ENCODE assay signal across 1 cellular context in genomic region chr22:21896951-21897513, GRCh38.
A peak's percentile ranks its signal among the peaks of the same experiment; 100 is the strongest.
TF ChIP-seq lines count a peak whose summit lies in the region.

No MANE protein-coding gene starts in this region.

TF ChIP-seq in K562, 482 proteins besides CTCF, POLR2A, EP300 and RAD21 (continued from another document):
- TF ChIP-seq HNRNPLL (IDR thresholded peaks at IDR 0.05; ENCODE audit: low read depth, low read length, poor library complexity, severe bottlenecking) (no peak), ZNF134 (CRISPR knock-in tag; conservative IDR thresholded peaks at IDR 0.05) (no peak), CBX5 (IDR thresholded peaks at IDR 0.05; ENCODE audit: borderline replicate concordance, low read depth) (no peak), CBX3 (IDR thresholded peaks at IDR 0.05; ENCODE audit: borderline replicate concordance in 1 of 2, low read length in 2 of 2) (no peak), LARP7 (IDR thresholded peaks at IDR 0.05) (no peak), SNAPC5 (CRISPR knock-in tag; IDR thresholded peaks at IDR 0.05) (no peak), ETV1 (tag; conservative IDR thresholded peaks at IDR 0.05; ENCODE audit: low read depth) (no peak; the same call in 1 of the 2 replicates), ZNF785 (CRISPR knock-in tag; IDR thresholded peaks at IDR 0.05) (0 out of 2 replicates have a peak, but pooled peaks have one; percentile 41), CXXC5 (CRISPR knock-in tag; IDR thresholded peaks at IDR 0.05) (peak; percentile 24; the same call in 1 of the 2 replicates), ZBTB43 (CRISPR knock-in tag; IDR thresholded peaks at IDR 0.05) (0 out of 2 replicates have a peak, but pooled peaks have one; percentile 27), NR4A1 (CRISPR knock-in tag; IDR thresholded peaks at IDR 0.05) (peak; percentile 11; the same call in 1 of the 2 replicates), NR4A1 (tag; IDR thresholded peaks at IDR 0.05) (no peak), ZNF41 (CRISPR knock-in tag; conservative IDR thresholded peaks at IDR 0.05) (0 out of 2 replicates have a peak, but pooled peaks have one; percentile 18), RREB1 (CRISPR knock-in tag; IDR thresholded peaks at IDR 0.05) (0 out of 2 replicates have a peak, but pooled peaks have one; percentile 59), SFPQ (IDR thresholded peaks at IDR 0.05; ENCODE audit: low read depth, low read length) (no peak), ATF7 (IDR thresholded peaks at IDR 0.05) (no peak), PHB (CRISPR knock-in tag; IDR thresholded peaks at IDR 0.05) (peak; percentile 31; the same call in 1 of the 2 replicates), ZNF311 (CRISPR knock-in tag; IDR thresholded peaks at IDR 0.05) (no peak), VEZF1 (CRISPR knock-in tag; IDR thresholded peaks at IDR 0.05) (no peak), NRF1 (conservative IDR thresholded peaks at IDR 0.05 in 1 of 2, IDR thresholded peaks at IDR 0.05 in 1 of 2) (no peak), CBX8 (IDR thresholded peaks at IDR 0.05; ENCODE audit: borderline replicate concordance, extremely low read depth, low read depth, low read length, poor library complexity, severe bottlenecking) (peak; percentile 14), ZNF778 (CRISPR knock-in tag; IDR thresholded peaks at IDR 0.05) (0 out of 2 replicates have a peak, but pooled peaks have one; percentile 69), ZNF140 (CRISPR knock-in tag; IDR thresholded peaks at IDR 0.05) (peak; percentile 56; the same call in 1 of the 2 replicates), LCOR (CRISPR knock-in tag; IDR thresholded peaks at IDR 0.05) (no peak), SRSF9 (IDR thresholded peaks at IDR 0.05; ENCODE audit: borderline replicate concordance, low read depth, low read length) (no peak), ILK (tag; IDR thresholded peaks at IDR 0.05; ENCODE audit: borderline replicate concordance, low read depth) (no peak), NR2F6 (CRISPR knock-in tag; IDR thresholded peaks at IDR 0.05) (0 out of 2 replicates have a peak, but pooled peaks have one; percentile 26), ZNF583 (CRISPR knock-in tag; IDR thresholded peaks at IDR 0.05) (0 out of 2 replicates have a peak, but pooled peaks have one; percentile 77), FOXJ3 (CRISPR knock-in tag; IDR thresholded peaks at IDR 0.05) (no peak), EHMT2 (IDR thresholded peaks at IDR 0.05) (no peak)
- TF ChIP-seq, protein P1, sequence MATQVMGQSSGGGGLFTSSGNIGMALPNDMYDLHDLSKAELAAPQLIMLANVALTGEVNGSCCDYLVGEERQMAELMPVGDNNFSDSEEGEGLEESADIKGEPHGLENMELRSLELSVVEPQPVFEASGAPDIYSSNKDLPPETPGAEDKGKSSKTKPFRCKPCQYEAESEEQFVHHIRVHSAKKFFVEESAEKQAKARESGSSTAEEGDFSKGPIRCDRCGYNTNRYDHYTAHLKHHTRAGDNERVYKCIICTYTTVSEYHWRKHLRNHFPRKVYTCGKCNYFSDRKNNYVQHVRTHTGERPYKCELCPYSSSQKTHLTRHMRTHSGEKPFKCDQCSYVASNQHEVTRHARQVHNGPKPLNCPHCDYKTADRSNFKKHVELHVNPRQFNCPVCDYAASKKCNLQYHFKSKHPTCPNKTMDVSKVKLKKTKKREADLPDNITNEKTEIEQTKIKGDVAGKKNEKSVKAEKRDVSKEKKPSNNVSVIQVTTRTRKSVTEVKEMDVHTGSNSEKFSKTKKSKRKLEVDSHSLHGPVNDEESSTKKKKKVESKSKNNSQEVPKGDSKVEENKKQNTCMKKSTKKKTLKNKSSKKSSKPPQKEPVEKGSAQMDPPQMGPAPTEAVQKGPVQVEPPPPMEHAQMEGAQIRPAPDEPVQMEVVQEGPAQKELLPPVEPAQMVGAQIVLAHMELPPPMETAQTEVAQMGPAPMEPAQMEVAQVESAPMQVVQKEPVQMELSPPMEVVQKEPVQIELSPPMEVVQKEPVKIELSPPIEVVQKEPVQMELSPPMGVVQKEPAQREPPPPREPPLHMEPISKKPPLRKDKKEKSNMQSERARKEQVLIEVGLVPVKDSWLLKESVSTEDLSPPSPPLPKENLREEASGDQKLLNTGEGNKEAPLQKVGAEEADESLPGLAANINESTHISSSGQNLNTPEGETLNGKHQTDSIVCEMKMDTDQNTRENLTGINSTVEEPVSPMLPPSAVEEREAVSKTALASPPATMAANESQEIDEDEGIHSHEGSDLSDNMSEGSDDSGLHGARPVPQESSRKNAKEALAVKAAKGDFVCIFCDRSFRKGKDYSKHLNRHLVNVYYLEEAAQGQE (CRISPR knock-in tag; IDR thresholded peaks at IDR 0.05; ENCODE audit: low read depth) = no peak
- TF ChIP-seq, protein P2, sequence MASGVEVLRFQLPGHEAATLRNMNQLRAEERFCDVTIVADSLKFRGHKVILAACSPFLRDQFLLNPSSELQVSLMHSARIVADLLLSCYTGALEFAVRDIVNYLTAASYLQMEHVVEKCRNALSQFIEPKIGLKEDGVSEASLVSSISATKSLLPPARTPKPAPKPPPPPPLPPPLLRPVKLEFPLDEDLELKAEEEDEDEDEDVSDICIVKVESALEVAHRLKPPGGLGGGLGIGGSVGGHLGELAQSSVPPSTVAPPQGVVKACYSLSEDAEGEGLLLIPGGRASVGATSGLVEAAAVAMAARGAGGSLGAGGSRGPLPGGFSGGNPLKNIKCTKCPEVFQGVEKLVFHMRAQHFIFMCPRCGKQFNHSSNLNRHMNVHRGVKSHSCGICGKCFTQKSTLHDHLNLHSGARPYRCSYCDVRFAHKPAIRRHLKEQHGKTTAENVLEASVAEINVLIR (CRISPR knock-in tag; IDR thresholded peaks at IDR 0.05) = 0 out of 2 replicates have a peak, but pooled peaks have one; percentile 30
- TF ChIP-seq, protein P3, sequence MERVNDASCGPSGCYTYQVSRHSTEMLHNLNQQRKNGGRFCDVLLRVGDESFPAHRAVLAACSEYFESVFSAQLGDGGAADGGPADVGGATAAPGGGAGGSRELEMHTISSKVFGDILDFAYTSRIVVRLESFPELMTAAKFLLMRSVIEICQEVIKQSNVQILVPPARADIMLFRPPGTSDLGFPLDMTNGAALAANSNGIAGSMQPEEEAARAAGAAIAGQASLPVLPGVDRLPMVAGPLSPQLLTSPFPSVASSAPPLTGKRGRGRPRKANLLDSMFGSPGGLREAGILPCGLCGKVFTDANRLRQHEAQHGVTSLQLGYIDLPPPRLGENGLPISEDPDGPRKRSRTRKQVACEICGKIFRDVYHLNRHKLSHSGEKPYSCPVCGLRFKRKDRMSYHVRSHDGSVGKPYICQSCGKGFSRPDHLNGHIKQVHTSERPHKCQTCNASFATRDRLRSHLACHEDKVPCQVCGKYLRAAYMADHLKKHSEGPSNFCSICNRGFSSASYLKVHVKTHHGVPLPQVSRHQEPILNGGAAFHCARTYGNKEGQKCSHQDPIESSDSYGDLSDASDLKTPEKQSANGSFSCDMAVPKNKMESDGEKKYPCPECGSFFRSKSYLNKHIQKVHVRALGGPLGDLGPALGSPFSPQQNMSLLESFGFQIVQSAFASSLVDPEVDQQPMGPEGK (CRISPR knock-in tag; IDR thresholded peaks at IDR 0.05; ENCODE audit: borderline replicate concordance) = no peak
- TF ChIP-seq, protein P4, sequence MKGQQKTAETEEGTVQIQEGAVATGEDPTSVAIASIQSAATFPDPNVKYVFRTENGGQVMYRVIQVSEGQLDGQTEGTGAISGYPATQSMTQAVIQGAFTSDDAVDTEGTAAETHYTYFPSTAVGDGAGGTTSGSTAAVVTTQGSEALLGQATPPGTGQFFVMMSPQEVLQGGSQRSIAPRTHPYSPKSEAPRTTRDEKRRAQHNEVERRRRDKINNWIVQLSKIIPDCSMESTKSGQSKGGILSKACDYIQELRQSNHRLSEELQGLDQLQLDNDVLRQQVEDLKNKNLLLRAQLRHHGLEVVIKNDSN (CRISPR knock-in tag; IDR thresholded peaks at IDR 0.05) = peak; percentile 24; the same call in 1 of the 2 replicates
- TF ChIP-seq, protein P5, sequence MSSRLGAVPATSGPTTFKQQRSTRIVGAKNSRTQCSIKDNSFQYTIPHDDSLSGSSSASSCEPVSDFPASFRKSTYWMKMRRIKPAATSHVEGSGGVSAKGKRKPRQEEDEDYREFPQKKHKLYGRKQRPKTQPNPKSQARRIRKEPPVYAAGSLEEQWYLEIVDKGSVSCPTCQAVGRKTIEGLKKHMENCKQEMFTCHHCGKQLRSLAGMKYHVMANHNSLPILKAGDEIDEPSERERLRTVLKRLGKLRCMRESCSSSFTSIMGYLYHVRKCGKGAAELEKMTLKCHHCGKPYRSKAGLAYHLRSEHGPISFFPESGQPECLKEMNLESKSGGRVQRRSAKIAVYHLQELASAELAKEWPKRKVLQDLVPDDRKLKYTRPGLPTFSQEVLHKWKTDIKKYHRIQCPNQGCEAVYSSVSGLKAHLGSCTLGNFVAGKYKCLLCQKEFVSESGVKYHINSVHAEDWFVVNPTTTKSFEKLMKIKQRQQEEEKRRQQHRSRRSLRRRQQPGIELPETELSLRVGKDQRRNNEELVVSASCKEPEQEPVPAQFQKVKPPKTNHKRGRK (tag; IDR thresholded peaks at IDR 0.05) = no peak
TF ChIP-seq in K562: peak in this region for 19.
